Comparison of ENCODE assay signal across 9 cellular contexts in the genomic region with DNA sequence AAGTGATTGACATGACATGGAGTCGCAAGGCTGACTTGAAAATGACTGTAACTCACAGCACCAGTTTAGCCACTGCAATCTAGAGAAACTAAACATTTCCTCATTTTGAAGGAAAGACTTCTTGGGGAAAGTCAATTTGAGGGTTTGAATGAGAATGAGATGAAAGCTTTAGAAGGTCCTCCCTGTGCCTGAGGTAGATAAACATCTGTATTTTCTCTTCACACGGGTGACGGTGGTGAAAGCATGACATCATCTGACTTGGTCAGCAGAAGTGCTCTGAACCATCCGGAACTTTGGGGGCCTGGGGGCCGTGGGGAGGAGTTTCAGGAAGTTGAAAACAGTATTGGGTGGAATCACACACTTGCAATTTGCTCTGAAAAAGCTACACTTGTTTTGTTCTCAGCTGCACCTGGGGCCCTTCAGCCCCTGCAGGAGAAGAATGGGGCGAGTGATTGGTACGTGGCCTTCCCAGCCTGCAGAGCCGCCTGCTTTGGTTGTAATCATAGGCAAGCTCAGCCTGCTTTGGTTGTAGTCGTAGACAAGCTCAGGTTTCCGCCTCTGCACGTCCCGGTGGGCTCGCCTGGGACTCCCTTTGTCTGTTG. TPM values are rescaled to one million over a fixed set of nuclear protein-coding genes. Genes with fewer than 3 reads are reported as not detected.
DNase-seq lines count a peak whose midpoint lies in the region; ATAC-seq and TF ChIP-seq lines count a peak whose summit lies in the region.
"Had no signal": no experiment of that assay in that cellular context is flagged by ENCODE, and none has a peak within 500 bp of the region (broad histone marks: within the 10 kb centered on the region; RNA-seq: fewer than 3 reads in every experiment).

No MANE protein-coding gene starts in this region.

- no peaks in the 10 kb centered on the region for H3K27me3 ChIP-seq in KMS-11 (ENCODE audit: insufficient read depth, low read depth)
- H3K27me3 ChIP-seq in esophagus (ENCODE audit: control insufficient read depth in 1 of 2, insufficient read depth in 2 of 2, low read length in 2 of 2), result no peaks in the 10 kb centered on the region
- H3K27me3 ChIP-seq in psoas muscle (ENCODE audit: insufficient read depth in 3 of 3, low read length in 2 of 3), result no peaks in the 10 kb centered on the region

- H3K27ac ChIP-seq in KMS-11 (peak overlapping the region; percentile 80), esophagus (ENCODE audit: low read depth in 2 of 2, low read length in 1 of 2) (peak overlapping the region; percentile 9 to 52), psoas muscle (peak overlapping the region; percentile 13)

- H3K9me3 ChIP-seq in esophagus (ENCODE audit: control insufficient read depth in 2 of 2, insufficient read depth in 1 of 2, low read depth in 1 of 2, low read length in 1 of 2), result peaks cover 0 to 3% of the 10 kb centered on the region in 2 donors
- H3K9me3 ChIP-seq in psoas muscle, result no peaks in the 10 kb centered on the region

- H3K4me1 ChIP-seq in KMS-11 (ENCODE audit: low read depth, poor library complexity, severe bottlenecking), result peaks cover 48% of the 10 kb centered on the region
- peaks cover 2 to 7% of the 10 kb centered on the region in 2 donors for H3K4me1 ChIP-seq in esophagus (ENCODE audit: control insufficient read depth in 2 of 2, insufficient read depth in 2 of 2, low read length in 1 of 2)
- H3K4me1 ChIP-seq in psoas muscle, result peaks cover 35% of the 10 kb centered on the region

- H3K4me2 ChIP-seq in KMS-11, result peak overlapping the region; percentile 72

- no peaks in the 10 kb centered on the region for H4K20me1 ChIP-seq in KMS-11 (ENCODE audit: insufficient read depth)

- peak overlapping the region; percentile 1; the same call in 1 of the 2 replicates for H2AFZ ChIP-seq in KMS-11 (ENCODE audit: low read depth)

- H3K36me3 ChIP-seq in KMS-11 (ENCODE audit: insufficient read depth) (no peaks in the 10 kb centered on the region), esophagus (ENCODE audit: control insufficient read depth in 2 of 2, insufficient read depth in 2 of 2, low read length in 1 of 2) (peaks cover 0 to 11% of the 10 kb centered on the region in 2 donors), psoas muscle (ENCODE audit: insufficient read depth in 1 of 2, low read depth in 1 of 2) (peaks cover 0 to 22% of the 10 kb centered on the region in 2 donors)

- WGBS in esophagus, 2 donors, result 45 to 49% methylated on average over 13 of the region's 13 CpGs
- WGBS in psoas muscle, 3 donors, result 43 to 51% (median 49%) methylated on average over 13 of the region's 13 CpGs

- peak; percentile 49 to 70 for DNase-seq in activated CD8-positive, alpha-beta memory T cell treated with anti-CD3 and anti-CD28 coated beads for 1 hour (ENCODE audit: extremely low read depth in 1 of 2, low read depth in 1 of 2)
- DNase-seq in psoas muscle (no peak), NCI-H2196 treated with DMSO at 0.1 percent for 48 hours (lab: John Stamatoyannopoulos, UW; ENCODE audit: unreplicated experiment) (no peak), DMS 273 treated with DMSO at 0.1 percent for 48 hours (lab: John Stamatoyannopoulos, UW) (no peak)

- H3K4me3 ChIP-seq in GM08714 (ENCODE audit: low read length) (peak overlapping the region; percentile 45; the same call in 1 of the 2 replicates), KMS-11 (IDR thresholded peaks at IDR 0.05; ENCODE audit: insufficient read depth, low read depth, low read length) (no peak overlapping the region), esophagus (ENCODE audit: low read depth in 1 of 2, low read length in 2 of 2) (no peak overlapping the region), psoas muscle (peak overlapping the region; percentile 2)

- no peak for TF ChIP-seq CTCF in KMS-11 (conservative IDR thresholded peaks at IDR 0.05; ENCODE audit: low read depth, low read length)
- TF ChIP-seq CTCF in psoas muscle (IDR thresholded peaks at IDR 0.05), result no peak

- H3K9ac ChIP-seq in KMS-11, result peak overlapping the region; percentile 55; the same call in 1 of the 2 replicates

- intact Hi-C loops in psoas muscle (cut with DNase I), result no loop called here

- H3K79me2 ChIP-seq in KMS-11 (ENCODE audit: insufficient read depth, low read depth), result peaks cover 71% of the 10 kb centered on the region; the same call in 1 of the 2 replicates

- ATAC-seq in psoas muscle (no peak), GM21360 (IDR thresholded peaks at IDR 0.05; ENCODE audit: unreplicated experiment) (no peak)

RNA-seq across cellular contexts. Expression of a gene that starts 5.0 kb away (rescaled TPM):
- polyA plus RNA-seq in esophagus (10 to 100 TPM in 1 of 2 donors, 1 to 10 TPM in 1; 6.5 to 13.6 TPM), psoas muscle (10 to 100 TPM in 1 of 3 donors, 1 to 10 TPM in 2; 7.7 to 14.2 (median 7.8) TPM)
- total RNA-seq in psoas muscle, result 10 to 100 TPM; 11.9 to 15.3 (median 14.7) TPM

RNA-seq across cellular contexts. Expression of a gene that starts 19.9 kb away (rescaled TPM):
- polyA plus RNA-seq in esophagus, result not detected
- under 1 TPM in 1 of 4 donors, not detected in 3; 0.12 TPM for total RNA-seq in psoas muscle
- not detected for polyA plus RNA-seq in psoas muscle
- total RNA-seq: myocyte had no signal

Comparison
In these comparisons a context has a peak if more than half of its experiments do, and no peak if none do; other contexts are left out.
1. H3K4me3 ChIP-seq: peak in GM08714 (single experiment) and psoas muscle (single experiment); none in KMS-11 (single experiment) and esophagus (0 of 2).
2. H3K27ac ChIP-seq: peak in every context shown above with its lines; median percentile 80 in KMS-11; 30 in esophagus; 13 in psoas muscle.
3. DNase-seq: peak in activated CD8-positive, alpha-beta memory T cell treated with anti-CD3 and anti-CD28 coated beads for 1 hour (2 of 2); none in psoas muscle (0 of 2), NCI-H2196 treated with DMSO at 0.1 percent for 48 hours (single experiment) and DMS 273 treated with DMSO at 0.1 percent for 48 hours (single experiment).